ENCODE assay signal across 1 cellular context in the genomic region with DNA sequence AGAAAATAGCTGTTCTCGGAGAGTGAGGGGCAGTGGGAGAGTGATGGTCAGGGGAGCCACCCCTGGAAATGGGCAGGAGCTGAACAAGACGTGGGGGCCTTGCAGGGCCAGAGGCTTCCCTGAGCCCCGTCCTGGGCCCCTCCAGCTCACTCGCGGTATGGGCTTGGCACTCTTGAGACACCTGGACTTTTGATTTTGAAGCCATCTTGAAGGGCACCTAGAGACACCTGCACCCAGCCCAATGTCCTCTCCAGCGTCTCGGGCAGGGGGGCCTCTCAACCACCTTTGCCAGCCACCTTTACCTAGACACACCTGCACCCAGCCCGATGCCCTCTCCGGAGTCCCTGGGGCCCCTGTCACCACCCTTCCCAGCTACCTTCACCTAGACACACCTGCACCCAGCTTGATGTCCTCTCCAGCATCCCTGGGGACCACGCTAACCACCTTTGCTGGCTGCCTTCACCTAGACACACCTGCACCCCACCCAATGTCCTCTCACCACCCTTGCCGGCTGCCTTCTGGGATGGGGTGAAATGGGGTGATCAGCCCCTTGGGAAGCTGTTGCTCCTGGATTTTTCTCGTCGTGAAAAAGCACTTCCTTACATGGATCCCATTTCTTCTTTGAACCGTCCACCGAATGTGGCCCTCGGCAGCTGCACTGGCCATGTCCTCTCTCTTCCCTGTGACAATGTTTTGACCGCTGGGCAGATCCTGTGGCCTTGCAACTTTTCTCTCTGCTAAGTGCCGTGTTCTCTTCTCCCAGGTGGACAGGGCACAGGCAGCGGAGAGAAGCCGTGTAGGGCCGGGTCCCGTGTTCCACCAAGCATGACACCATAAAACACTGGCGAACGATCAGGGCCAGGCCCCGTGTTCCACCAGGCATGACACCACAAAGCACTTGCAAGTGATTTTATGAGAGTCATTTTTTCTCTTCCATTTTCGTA.
TF ChIP-seq lines count a peak whose summit lies in the region.

No MANE protein-coding gene starts in this region.

TF ChIP-seq in WTC11, 78 proteins besides CTCF, POLR2A, EP300 and RAD21:
- no peak for TF ChIP-seq ATF1 (CRISPR knock-in tag; IDR thresholded peaks at IDR 0.05)
- no peak for TF ChIP-seq GTF2I (CRISPR knock-in tag; conservative IDR thresholded peaks at IDR 0.05)
- TF ChIP-seq, protein P1, sequence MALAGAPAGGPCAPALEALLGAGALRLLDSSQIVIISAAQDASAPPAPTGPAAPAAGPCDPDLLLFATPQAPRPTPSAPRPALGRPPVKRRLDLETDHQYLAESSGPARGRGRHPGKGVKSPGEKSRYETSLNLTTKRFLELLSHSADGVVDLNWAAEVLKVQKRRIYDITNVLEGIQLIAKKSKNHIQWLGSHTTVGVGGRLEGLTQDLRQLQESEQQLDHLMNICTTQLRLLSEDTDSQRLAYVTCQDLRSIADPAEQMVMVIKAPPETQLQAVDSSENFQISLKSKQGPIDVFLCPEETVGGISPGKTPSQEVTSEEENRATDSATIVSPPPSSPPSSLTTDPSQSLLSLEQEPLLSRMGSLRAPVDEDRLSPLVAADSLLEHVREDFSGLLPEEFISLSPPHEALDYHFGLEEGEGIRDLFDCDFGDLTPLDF (CRISPR knock-in tag; IDR thresholded peaks at IDR 0.05): no peak
- no peak for TF ChIP-seq CREB1 (CRISPR knock-in tag; IDR thresholded peaks at IDR 0.05)
- no peak for TF ChIP-seq GABPB1 (CRISPR knock-in tag; IDR thresholded peaks at IDR 0.05)
- TF ChIP-seq, protein P2, sequence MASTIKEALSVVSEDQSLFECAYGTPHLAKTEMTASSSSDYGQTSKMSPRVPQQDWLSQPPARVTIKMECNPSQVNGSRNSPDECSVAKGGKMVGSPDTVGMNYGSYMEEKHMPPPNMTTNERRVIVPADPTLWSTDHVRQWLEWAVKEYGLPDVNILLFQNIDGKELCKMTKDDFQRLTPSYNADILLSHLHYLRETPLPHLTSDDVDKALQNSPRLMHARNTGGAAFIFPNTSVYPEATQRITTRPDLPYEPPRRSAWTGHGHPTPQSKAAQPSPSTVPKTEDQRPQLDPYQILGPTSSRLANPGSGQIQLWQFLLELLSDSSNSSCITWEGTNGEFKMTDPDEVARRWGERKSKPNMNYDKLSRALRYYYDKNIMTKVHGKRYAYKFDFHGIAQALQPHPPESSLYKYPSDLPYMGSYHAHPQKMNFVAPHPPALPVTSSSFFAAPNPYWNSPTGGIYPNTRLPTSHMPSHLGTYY (CRISPR knock-in tag; IDR thresholded peaks at IDR 0.05): no peak
- TF ChIP-seq, protein P3, sequence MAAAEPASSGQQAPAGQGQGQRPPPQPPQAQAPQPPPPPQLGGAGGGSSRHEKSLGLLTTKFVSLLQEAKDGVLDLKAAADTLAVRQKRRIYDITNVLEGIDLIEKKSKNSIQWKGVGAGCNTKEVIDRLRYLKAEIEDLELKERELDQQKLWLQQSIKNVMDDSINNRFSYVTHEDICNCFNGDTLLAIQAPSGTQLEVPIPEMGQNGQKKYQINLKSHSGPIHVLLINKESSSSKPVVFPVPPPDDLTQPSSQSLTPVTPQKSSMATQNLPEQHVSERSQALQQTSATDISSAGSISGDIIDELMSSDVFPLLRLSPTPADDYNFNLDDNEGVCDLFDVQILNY (CRISPR knock-in tag; IDR thresholded peaks at IDR 0.05): no peak
- TF ChIP-seq, protein P4, sequence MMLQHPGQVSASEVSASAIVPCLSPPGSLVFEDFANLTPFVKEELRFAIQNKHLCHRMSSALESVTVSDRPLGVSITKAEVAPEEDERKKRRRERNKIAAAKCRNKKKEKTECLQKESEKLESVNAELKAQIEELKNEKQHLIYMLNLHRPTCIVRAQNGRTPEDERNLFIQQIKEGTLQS (CRISPR knock-in tag; conservative IDR thresholded peaks at IDR 0.05): no peak
- no peak for TF ChIP-seq ZNF423 (CRISPR knock-in tag; IDR thresholded peaks at IDR 0.05)
- no peak for TF ChIP-seq MXD4 (CRISPR knock-in tag; IDR thresholded peaks at IDR 0.05; ENCODE audit: borderline replicate concordance)
TF ChIP-seq in WTC11: peak in this region for 0.
